8 cellular contexts compared by ENCODE assay signal in the genomic region with DNA sequence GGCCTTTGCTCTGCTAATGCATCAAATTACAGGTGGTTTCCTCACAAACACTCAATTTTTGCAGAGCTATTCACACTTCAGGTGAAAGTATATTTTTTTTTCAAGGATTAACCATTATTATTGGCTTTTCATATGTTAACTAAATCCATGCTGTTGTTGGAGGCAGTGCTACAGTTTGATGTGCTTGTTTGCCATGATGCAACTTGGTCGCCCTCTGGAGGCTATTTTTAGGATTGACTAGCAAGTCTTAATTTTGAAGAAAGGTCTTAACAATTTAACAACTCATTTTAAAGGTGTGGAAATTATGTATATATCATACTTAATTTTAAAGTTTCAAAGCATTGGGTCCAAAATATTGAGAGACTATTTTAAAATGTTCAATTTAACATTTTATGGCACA.
DNase-seq lines count a peak whose midpoint lies in the region; ATAC-seq and TF ChIP-seq lines count a peak whose summit lies in the region.

No MANE protein-coding gene starts in this region.

- H3K36me3 ChIP-seq in SK-N-SH (replicated peaks in 1 of 2; ENCODE audit: control insufficient read depth in 1 of 2, insufficient read depth in 2 of 2, low read length in 1 of 2) (no peaks in the 10 kb centered on the region), aorta (ENCODE audit: control insufficient read depth in 1 of 2, insufficient read depth in 2 of 2, low read length in 1 of 2) (no peaks in the 10 kb centered on the region)

- ATAC-seq in stimulated activated naive B cell treated with anti-CD40 and anti-IgM and Interleukin-4, amounts not matched to agents 10 μg/mL and 1 μg/mL and 100 μg/mL, for 72 hours (replicated peaks), result no peak
- ATAC-seq in HG02642 (IDR thresholded peaks at IDR 0.05; ENCODE audit: poor library complexity, unreplicated experiment), result no peak
- ATAC-seq in aorta (ENCODE audit: low FRiP score), result no peak

- H3K79me2 ChIP-seq in SK-N-SH (ENCODE audit: insufficient read depth), result no peaks in the 10 kb centered on the region

- H3K9me3 Mint-ChIP-seq in activated CD4-positive, alpha-beta memory T cell treated with anti-CD3 and anti-CD28 coated beads for 36 hours, result no peaks in the 10 kb centered on the region
- no peaks in the 10 kb centered on the region for H3K9me3 Mint-ChIP-seq in activated CD4-positive, alpha-beta memory T cell treated with anti-CD3 and anti-CD28 coated beads, Interleukin-2, amount 10 ng/mL, durations not matched to agents 7 days and 5 days
- H3K9me3 Mint-ChIP-seq in stimulated activated naive B cell treated with anti-CD40 and anti-IgM and Interleukin-4, amounts not matched to agents 10 μg/mL and 1 μg/mL and 100 μg/mL, for 72 hours, result no peaks in the 10 kb centered on the region

- no peak overlapping the region for H2AFZ ChIP-seq in SK-N-SH (ENCODE audit: low read depth)

- H3K36me3 Mint-ChIP-seq in activated CD4-positive, alpha-beta memory T cell treated with anti-CD3 and anti-CD28 coated beads for 36 hours, result no peaks in the 10 kb centered on the region
- no peaks in the 10 kb centered on the region for H3K36me3 Mint-ChIP-seq in activated CD4-positive, alpha-beta memory T cell treated with anti-CD3 and anti-CD28 coated beads, Interleukin-2, amount 10 ng/mL, durations not matched to agents 7 days and 5 days (ENCODE audit: low read depth)
- H3K36me3 Mint-ChIP-seq in stimulated activated naive B cell treated with anti-CD40 and anti-IgM and Interleukin-4, amounts not matched to agents 10 μg/mL and 1 μg/mL and 100 μg/mL, for 72 hours, result no peaks in the 10 kb centered on the region

- POLR2A ChIA-PET in activated CD4-positive, alpha-beta memory T cell treated with anti-CD3 and anti-CD28 coated beads for 36 hours (lab: Charles Lee), result no interaction called here
- POLR2A ChIA-PET in activated CD4-positive, alpha-beta memory T cell treated with anti-CD3 and anti-CD28 coated beads, Interleukin-2, amount 10 ng/mL, durations not matched to agents 7 days and 5 days (lab: Charles Lee), result no interaction called here
- POLR2A ChIA-PET in SK-N-SH (lab: Yijun Ruan, JAX), result no interaction called here

- TF ChIP-seq RAD21 in SK-N-SH (IDR thresholded peaks at IDR 0.05; ENCODE audit: low read length), result peak; percentile 83

- H3K4me3 ChIP-seq in SK-N-SH (ENCODE audit: low read depth in 2 of 2, low read length in 1 of 2), result no peak overlapping the region
- H3K4me3 ChIP-seq in aorta (ENCODE audit: low read length in 2 of 2), result no peak overlapping the region

- H3K27ac ChIP-seq in SK-N-SH (ENCODE audit: low read depth in 2 of 2, low read length in 1 of 2) (no peak overlapping the region), aorta (ENCODE audit: low read depth in 1 of 2, low read length in 2 of 2) (no peak overlapping the region)

- TF ChIP-seq EP300 in SK-N-SH (IDR thresholded peaks at IDR 0.05; ENCODE audit: borderline replicate concordance in 1 of 2, low read depth in 1 of 2, low read length in 1 of 2), result no peak

- intact Hi-C loops in activated CD4-positive, alpha-beta memory T cell treated with anti-CD3 and anti-CD28 coated beads for 36 hours (cut with micrococcal nuclease), result no loop called here
- intact Hi-C loops in aorta (cut with DNase I), result no loop called here

- TF ChIP-seq CTCF in SK-N-SH (IDR thresholded peaks at IDR 0.05), result peak; percentile 71

- WGBS in SK-N-SH (ENCODE audit: low lambda C conversion rate), result 0% methylated on average over 1 of the region's 1 CpG
- 0 to 6% methylated on average over 1 of the region's 1 CpG for WGBS in aorta, 2 donors

- H3K9me3 ChIP-seq in SK-N-SH (no peaks in the 10 kb centered on the region), aorta (ENCODE audit: control insufficient read depth, low read length) (no peaks in the 10 kb centered on the region)

- no peaks in the 10 kb centered on the region for H3K9me2 ChIP-seq in SK-N-SH

- no peaks in the 10 kb centered on the region for H3K27me3 ChIP-seq in SK-N-SH (ENCODE audit: insufficient read depth)
- H3K27me3 ChIP-seq in aorta (ENCODE audit: control insufficient read depth in 1 of 2, insufficient read depth in 2 of 2, low read length in 1 of 2), result no peaks in the 10 kb centered on the region

- no peak overlapping the region for H3K4me3 Mint-ChIP-seq in activated CD4-positive, alpha-beta memory T cell treated with anti-CD3 and anti-CD28 coated beads for 36 hours
- no peak overlapping the region for H3K4me3 Mint-ChIP-seq in activated CD4-positive, alpha-beta memory T cell treated with anti-CD3 and anti-CD28 coated beads, Interleukin-2, amount 10 ng/mL, durations not matched to agents 7 days and 5 days
- no peak overlapping the region for H3K4me3 Mint-ChIP-seq in stimulated activated naive B cell treated with anti-CD40 and anti-IgM and Interleukin-4, amounts not matched to agents 10 μg/mL and 1 μg/mL and 100 μg/mL, for 72 hours

- no peak overlapping the region for H3K4me2 ChIP-seq in SK-N-SH

- CTCF ChIA-PET in activated CD4-positive, alpha-beta memory T cell treated with anti-CD3 and anti-CD28 coated beads for 36 hours (lab: Charles Lee), result interaction anchor here (0.9 kb wide), 1 partner anchor 867 kb away, joined by 3 read pairs; no protein-coding TSS in a partner anchor
- CTCF ChIA-PET in activated CD4-positive, alpha-beta memory T cell treated with anti-CD3 and anti-CD28 coated beads, Interleukin-2, amount 10 ng/mL, durations not matched to agents 7 days and 5 days (lab: Charles Lee), result no interaction called here
- CTCF ChIA-PET in SK-N-SH (lab: Yijun Ruan, JAX), result interaction anchor here (0.6 to 2.0 kb wide), 8 partner anchors 10 to 1910 kb away, joined by 3 to 14 read pairs (median 3); no protein-coding TSS in a partner anchor

- peak; percentile 10 for DNase-seq in activated CD4-positive, alpha-beta memory T cell treated with anti-CD3 and anti-CD28 coated beads for 36 hours
- no peak for DNase-seq in activated CD4-positive, alpha-beta memory T cell treated with anti-CD3 and anti-CD28 coated beads, Interleukin-2, amount 10 ng/mL, durations not matched to agents 7 days and 5 days
- DNase-seq in HK-2 (ENCODE audit: unreplicated experiment) (peak; percentile 5), SK-N-SH (peak; percentile 13), glomerular endothelial cell (ENCODE audit: extremely low read depth, low read depth, low spot score) (peak; percentile 31), aorta (no peak)
- peak; percentile 6 for DNase-seq in stimulated activated naive B cell treated with anti-CD40 and anti-IgM and Interleukin-4, amounts not matched to agents 10 μg/mL and 1 μg/mL and 100 μg/mL, for 72 hours

- no peak overlapping the region for H3K9ac ChIP-seq in SK-N-SH

- no peaks in the 10 kb centered on the region for H3K4me1 Mint-ChIP-seq in activated CD4-positive, alpha-beta memory T cell treated with anti-CD3 and anti-CD28 coated beads for 36 hours (ENCODE audit: low read depth)
- H3K4me1 Mint-ChIP-seq in activated CD4-positive, alpha-beta memory T cell treated with anti-CD3 and anti-CD28 coated beads, Interleukin-2, amount 10 ng/mL, durations not matched to agents 7 days and 5 days, result no peaks in the 10 kb centered on the region
- H3K4me1 Mint-ChIP-seq in stimulated activated naive B cell treated with anti-CD40 and anti-IgM and Interleukin-4, amounts not matched to agents 10 μg/mL and 1 μg/mL and 100 μg/mL, for 72 hours, result no peaks in the 10 kb centered on the region

- H3K4me1 ChIP-seq in SK-N-SH (ENCODE audit: control insufficient read depth in 1 of 2, insufficient read depth in 2 of 2, low read depth in 1 of 2, low read length in 1 of 2) (no peaks in the 10 kb centered on the region), aorta (ENCODE audit: control insufficient read depth in 1 of 2, insufficient read depth in 2 of 2, low read length in 2 of 2) (no peaks in the 10 kb centered on the region)

- H4K20me1 ChIP-seq in SK-N-SH (ENCODE audit: insufficient read depth), result no peaks in the 10 kb centered on the region

- no peaks in the 10 kb centered on the region for H3K27me3 Mint-ChIP-seq in activated CD4-positive, alpha-beta memory T cell treated with anti-CD3 and anti-CD28 coated beads for 36 hours
- H3K27me3 Mint-ChIP-seq in activated CD4-positive, alpha-beta memory T cell treated with anti-CD3 and anti-CD28 coated beads, Interleukin-2, amount 10 ng/mL, durations not matched to agents 7 days and 5 days, result no peaks in the 10 kb centered on the region
- H3K27me3 Mint-ChIP-seq in stimulated activated naive B cell treated with anti-CD40 and anti-IgM and Interleukin-4, amounts not matched to agents 10 μg/mL and 1 μg/mL and 100 μg/mL, for 72 hours, result no peaks in the 10 kb centered on the region

- no peaks in the 10 kb centered on the region for H3F3A ChIP-seq in SK-N-SH (replicated peaks; ENCODE audit: insufficient read depth)

- no peak overlapping the region for H3K27ac Mint-ChIP-seq in activated CD4-positive, alpha-beta memory T cell treated with anti-CD3 and anti-CD28 coated beads for 36 hours
- H3K27ac Mint-ChIP-seq in activated CD4-positive, alpha-beta memory T cell treated with anti-CD3 and anti-CD28 coated beads, Interleukin-2, amount 10 ng/mL, durations not matched to agents 7 days and 5 days, result no peak overlapping the region
- H3K27ac Mint-ChIP-seq in stimulated activated naive B cell treated with anti-CD40 and anti-IgM and Interleukin-4, amounts not matched to agents 10 μg/mL and 1 μg/mL and 100 μg/mL, for 72 hours, result no peak overlapping the region

TF ChIP-seq in SK-N-SH, 30 proteins besides CTCF, POLR2A, EP300 and RAD21:
- TF ChIP-seq TCF12 (IDR thresholded peaks at IDR 0.05) (no peak), SMC3 (IDR thresholded peaks at IDR 0.05; ENCODE audit: low read depth, low read length) (peak; percentile 48)

Comparison
In these comparisons a context has a peak if more than half of its experiments do, and no peak if none do; other contexts are left out.
1. DNase-seq: peak in activated CD4-positive, alpha-beta memory T cell treated with anti-CD3 and anti-CD28 coated beads for 36 hours (single experiment), HK-2 (single experiment), SK-N-SH (single experiment), glomerular endothelial cell (single experiment) and stimulated activated naive B cell treated with anti-CD40 and anti-IgM and Interleukin-4, amounts not matched to agents 10 μg/mL and 1 μg/mL and 100 μg/mL, for 72 hours (single experiment); none in activated CD4-positive, alpha-beta memory T cell treated with anti-CD3 and anti-CD28 coated beads, Interleukin-2, amount 10 ng/mL, durations not matched to agents 7 days and 5 days (single experiment) and aorta (0 of 2).